ENCODE assay signal across 1 cellular context in the genomic region with DNA sequence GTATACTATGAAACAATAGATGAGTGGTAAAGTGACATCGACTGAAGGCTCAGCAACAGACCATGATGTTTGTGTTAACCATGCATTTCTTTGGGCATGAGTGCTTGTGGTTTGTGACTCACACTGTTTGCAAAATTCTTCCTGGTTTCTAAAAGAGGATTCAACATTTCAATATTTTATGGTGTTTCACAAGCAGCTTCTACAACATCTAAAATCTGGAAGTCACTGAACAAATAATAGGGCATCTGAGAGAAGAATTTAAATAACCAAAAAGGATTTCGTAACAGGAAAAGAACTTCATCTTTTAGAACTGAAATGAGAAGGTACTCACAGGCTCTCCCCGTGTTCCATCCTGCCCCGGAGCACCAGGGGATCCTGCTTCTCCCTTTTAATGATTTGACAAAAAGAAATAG.
TF ChIP-seq lines count a peak whose summit lies in the region.

No MANE protein-coding gene starts in this region.

TF ChIP-seq in HepG2, 621 proteins besides CTCF, POLR2A, EP300 and RAD21 (continued from another document):
- TF ChIP-seq, protein P1, sequence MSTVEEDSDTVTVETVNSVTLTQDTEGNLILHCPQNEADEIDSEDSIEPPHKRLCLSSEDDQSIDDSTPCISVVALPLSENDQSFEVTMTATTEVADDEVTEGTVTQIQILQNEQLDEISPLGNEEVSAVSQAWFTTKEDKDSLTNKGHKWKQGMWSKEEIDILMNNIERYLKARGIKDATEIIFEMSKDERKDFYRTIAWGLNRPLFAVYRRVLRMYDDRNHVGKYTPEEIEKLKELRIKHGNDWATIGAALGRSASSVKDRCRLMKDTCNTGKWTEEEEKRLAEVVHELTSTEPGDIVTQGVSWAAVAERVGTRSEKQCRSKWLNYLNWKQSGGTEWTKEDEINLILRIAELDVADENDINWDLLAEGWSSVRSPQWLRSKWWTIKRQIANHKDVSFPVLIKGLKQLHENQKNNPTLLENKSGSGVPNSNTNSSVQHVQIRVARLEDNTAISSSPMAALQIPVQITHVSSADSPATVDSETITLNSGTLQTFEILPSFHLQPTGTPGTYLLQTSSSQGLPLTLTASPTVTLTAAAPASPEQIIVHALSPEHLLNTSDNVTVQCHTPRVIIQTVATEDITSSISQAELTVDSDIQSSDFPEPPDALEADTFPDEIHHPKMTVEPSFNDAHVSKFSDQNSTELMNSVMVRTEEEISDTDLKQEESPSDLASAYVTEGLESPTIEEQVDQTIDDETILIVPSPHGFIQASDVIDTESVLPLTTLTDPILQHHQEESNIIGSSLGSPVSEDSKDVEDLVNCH (CRISPR knock-in tag; IDR thresholded peaks at IDR 0.05): no peak
- TF ChIP-seq, protein P2, sequence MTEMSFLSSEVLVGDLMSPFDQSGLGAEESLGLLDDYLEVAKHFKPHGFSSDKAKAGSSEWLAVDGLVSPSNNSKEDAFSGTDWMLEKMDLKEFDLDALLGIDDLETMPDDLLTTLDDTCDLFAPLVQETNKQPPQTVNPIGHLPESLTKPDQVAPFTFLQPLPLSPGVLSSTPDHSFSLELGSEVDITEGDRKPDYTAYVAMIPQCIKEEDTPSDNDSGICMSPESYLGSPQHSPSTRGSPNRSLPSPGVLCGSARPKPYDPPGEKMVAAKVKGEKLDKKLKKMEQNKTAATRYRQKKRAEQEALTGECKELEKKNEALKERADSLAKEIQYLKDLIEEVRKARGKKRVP (CRISPR knock-in tag; IDR thresholded peaks at IDR 0.05): peak in 1 of 2 experiments; percentile 47; a peak in 1 of 4 replicates
- TF ChIP-seq ZSCAN22 (CRISPR knock-in tag; IDR thresholded peaks at IDR 0.05): no peak
- no peak for TF ChIP-seq STAG1 (CRISPR knock-in tag; IDR thresholded peaks at IDR 0.05)
- no peak for TF ChIP-seq ZNF781 (CRISPR knock-in tag; IDR thresholded peaks at IDR 0.05; ENCODE audit: borderline replicate concordance, not compliant biosample characterization)
- TF ChIP-seq, protein P3, sequence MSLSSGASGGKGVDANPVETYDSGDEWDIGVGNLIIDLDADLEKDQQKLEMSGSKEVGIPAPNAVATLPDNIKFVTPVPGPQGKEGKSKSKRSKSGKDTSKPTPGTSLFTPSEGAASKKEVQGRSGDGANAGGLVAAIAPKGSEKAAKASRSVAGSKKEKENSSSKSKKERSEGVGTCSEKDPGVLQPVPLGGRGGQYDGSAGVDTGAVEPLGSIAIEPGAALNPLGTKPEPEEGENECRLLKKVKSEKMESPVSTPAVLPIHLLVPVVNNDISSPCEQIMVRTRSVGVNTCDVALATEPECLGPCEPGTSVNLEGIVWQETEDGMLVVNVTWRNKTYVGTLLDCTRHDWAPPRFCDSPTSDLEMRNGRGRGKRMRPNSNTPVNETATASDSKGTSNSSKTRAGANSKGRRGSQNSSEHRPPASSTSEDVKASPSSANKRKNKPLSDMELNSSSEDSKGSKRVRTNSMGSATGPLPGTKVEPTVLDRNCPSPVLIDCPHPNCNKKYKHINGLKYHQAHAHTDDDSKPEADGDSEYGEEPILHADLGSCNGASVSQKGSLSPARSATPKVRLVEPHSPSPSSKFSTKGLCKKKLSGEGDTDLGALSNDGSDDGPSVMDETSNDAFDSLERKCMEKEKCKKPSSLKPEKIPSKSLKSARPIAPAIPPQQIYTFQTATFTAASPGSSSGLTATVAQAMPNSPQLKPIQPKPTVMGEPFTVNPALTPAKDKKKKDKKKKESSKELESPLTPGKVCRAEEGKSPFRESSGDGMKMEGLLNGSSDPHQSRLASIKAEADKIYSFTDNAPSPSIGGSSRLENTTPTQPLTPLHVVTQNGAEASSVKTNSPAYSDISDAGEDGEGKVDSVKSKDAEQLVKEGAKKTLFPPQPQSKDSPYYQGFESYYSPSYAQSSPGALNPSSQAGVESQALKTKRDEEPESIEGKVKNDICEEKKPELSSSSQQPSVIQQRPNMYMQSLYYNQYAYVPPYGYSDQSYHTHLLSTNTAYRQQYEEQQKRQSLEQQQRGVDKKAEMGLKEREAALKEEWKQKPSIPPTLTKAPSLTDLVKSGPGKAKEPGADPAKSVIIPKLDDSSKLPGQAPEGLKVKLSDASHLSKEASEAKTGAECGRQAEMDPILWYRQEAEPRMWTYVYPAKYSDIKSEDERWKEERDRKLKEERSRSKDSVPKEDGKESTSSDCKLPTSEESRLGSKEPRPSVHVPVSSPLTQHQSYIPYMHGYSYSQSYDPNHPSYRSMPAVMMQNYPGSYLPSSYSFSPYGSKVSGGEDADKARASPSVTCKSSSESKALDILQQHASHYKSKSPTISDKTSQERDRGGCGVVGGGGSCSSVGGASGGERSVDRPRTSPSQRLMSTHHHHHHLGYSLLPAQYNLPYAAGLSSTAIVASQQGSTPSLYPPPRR (CRISPR knock-in tag; IDR thresholded peaks at IDR 0.05; ENCODE audit: borderline replicate concordance): no peak
- TF ChIP-seq, protein P4, sequence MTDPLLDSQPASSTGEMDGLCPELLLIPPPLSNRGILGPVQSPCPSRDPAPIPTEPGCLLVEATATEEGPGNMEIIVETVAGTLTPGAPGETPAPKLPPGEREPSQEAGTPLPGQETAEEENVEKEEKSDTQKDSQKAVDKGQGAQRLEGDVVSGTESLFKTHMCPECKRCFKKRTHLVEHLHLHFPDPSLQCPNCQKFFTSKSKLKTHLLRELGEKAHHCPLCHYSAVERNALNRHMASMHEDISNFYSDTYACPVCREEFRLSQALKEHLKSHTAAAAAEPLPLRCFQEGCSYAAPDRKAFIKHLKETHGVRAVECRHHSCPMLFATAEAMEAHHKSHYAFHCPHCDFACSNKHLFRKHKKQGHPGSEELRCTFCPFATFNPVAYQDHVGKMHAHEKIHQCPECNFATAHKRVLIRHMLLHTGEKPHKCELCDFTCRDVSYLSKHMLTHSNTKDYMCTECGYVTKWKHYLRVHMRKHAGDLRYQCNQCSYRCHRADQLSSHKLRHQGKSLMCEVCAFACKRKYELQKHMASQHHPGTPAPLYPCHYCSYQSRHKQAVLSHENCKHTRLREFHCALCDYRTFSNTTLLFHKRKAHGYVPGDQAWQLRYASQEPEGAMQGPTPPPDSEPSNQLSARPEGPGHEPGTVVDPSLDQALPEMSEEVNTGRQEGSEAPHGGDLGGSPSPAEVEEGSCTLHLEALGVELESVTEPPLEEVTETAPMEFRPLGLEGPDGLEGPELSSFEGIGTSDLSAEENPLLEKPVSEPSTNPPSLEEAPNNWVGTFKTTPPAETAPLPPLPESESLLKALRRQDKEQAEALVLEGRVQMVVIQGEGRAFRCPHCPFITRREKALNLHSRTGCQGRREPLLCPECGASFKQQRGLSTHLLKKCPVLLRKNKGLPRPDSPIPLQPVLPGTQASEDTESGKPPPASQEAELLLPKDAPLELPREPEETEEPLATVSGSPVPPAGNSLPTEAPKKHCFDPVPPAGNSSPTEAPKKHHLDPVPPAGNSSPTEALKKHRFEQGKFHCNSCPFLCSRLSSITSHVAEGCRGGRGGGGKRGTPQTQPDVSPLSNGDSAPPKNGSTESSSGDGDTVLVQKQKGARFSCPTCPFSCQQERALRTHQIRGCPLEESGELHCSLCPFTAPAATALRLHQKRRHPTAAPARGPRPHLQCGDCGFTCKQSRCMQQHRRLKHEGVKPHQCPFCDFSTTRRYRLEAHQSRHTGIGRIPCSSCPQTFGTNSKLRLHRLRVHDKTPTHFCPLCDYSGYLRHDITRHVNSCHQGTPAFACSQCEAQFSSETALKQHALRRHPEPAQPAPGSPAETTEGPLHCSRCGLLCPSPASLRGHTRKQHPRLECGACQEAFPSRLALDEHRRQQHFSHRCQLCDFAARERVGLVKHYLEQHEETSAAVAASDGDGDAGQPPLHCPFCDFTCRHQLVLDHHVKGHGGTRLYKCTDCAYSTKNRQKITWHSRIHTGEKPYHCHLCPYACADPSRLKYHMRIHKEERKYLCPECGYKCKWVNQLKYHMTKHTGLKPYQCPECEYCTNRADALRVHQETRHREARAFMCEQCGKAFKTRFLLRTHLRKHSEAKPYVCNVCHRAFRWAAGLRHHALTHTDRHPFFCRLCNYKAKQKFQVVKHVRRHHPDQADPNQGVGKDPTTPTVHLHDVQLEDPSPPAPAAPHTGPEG (CRISPR knock-in tag; IDR thresholded peaks at IDR 0.05): no peak
- TF ChIP-seq ZNF20 (CRISPR knock-in tag; IDR thresholded peaks at IDR 0.05): no peak
- TF ChIP-seq AGO2 (optimal IDR thresholded peaks at IDR 0.05; ENCODE audit: low read depth, low read length): no peak
- no peak for TF ChIP-seq THYN1 (CRISPR knock-in tag; IDR thresholded peaks at IDR 0.05; ENCODE audit: borderline replicate concordance, low read depth)
- TF ChIP-seq HNRNPK (IDR thresholded peaks at IDR 0.05; ENCODE audit: low read depth, low read length, poor library complexity, severe bottlenecking): no peak
- no peak for TF ChIP-seq ZNF644 (CRISPR knock-in tag; IDR thresholded peaks at IDR 0.05; ENCODE audit: low read depth)
- no peak for TF ChIP-seq ZNF33A (CRISPR knock-in tag; IDR thresholded peaks at IDR 0.05; ENCODE audit: borderline replicate concordance)
